ENCODE assay signal across 23 cellular contexts in genomic region chr1:235549361-235550139, GRCh38. TPM values are rescaled to one million over a fixed set of nuclear protein-coding genes. Genes with fewer than 3 reads are reported as not detected.
DNase-seq lines count a peak whose midpoint lies in the region; ATAC-seq, FAIRE-seq and TF ChIP-seq lines count a peak whose summit lies in the region.
"Had no signal": no experiment of that assay in that cellular context is flagged by ENCODE, and none has a peak within 500 bp of the region (broad histone marks: within the 10 kb centered on the region; RNA-seq: fewer than 3 reads in every experiment).

No MANE protein-coding gene starts in this region.

- DNase-seq in BE2C (no peak), SK-N-DZ (ENCODE audit: low spot score) (peak; percentile 52), osteoblast (ENCODE audit: insufficient read length, low spot score, missing footprints) (peak; percentile 41), RCC 7860 (ENCODE audit: low spot score) (no peak), NCI-H1436 (lab: John Stamatoyannopoulos, UW) (no peak)
- DNase-seq in stimulated activated naive CD4-positive, alpha-beta T cell treated with Interleukin-2 at 50 U/mL for 16 hours (lab: John Stamatoyannopoulos, UW), result no peak
- DNase-seq: Calu3; CD4-positive, alpha-beta T cell; CD8-positive, alpha-beta memory T cell; COR-L47; DMS53; DMS79 treated with DMSO at 0.1 percent for 48 hours; GF-D8; H9 had no signal

- H3K36me3 ChIP-seq in BE2C, result no peaks in the 10 kb centered on the region
- H3K36me3 ChIP-seq in osteoblast (ENCODE audit: insufficient read depth, low read length), result no peaks in the 10 kb centered on the region
- H3K36me3 ChIP-seq: BLaER1 treated with 17β-estradiol and CSF1 and Interleukin-3, amounts not matched to agents 10 nM and 100 nM had no signal

- no peak overlapping the region for H2AFZ ChIP-seq in osteoblast (ENCODE audit: low read length)
- H2AFZ ChIP-seq: GM23338 had no signal

- no peaks in the 10 kb centered on the region for H4K20me1 ChIP-seq in osteoblast (ENCODE audit: insufficient read depth, low read length)
- H4K20me1 ChIP-seq: BLaER1 treated with 17β-estradiol and CSF1 and Interleukin-3, amounts not matched to agents 10 nM and 100 nM had no signal

- FAIRE-seq in RCC 7860 (lab: Jason Lieb, UNC), result no peak
- FAIRE-seq: A204.1, GM12891, GM18507 had no signal

- H3K4me3 ChIP-seq in BE2C (ENCODE audit: low read depth, low read length), result peak overlapping the region; percentile 11; the same call in 1 of the 2 replicates
- H3K4me3 ChIP-seq in osteoblast (ENCODE audit: insufficient read depth, low read length), result no peak overlapping the region
- H3K4me3 ChIP-seq: BLaER1 treated with 17β-estradiol and CSF1 and Interleukin-3, amounts not matched to agents 10 nM and 100 nM; GM23338 had no signal

- no peak overlapping the region for H3K4me2 ChIP-seq in osteoblast (ENCODE audit: insufficient read depth, low read length)
- H3K4me2 ChIP-seq: BLaER1 treated with 17β-estradiol and CSF1 and Interleukin-3, amounts not matched to agents 10 nM and 100 nM; GM23338 had no signal

- no peak for TF ChIP-seq CTCF in BE2C (IDR thresholded peaks at IDR 0.05; ENCODE audit: low read depth, low read length)
- no peak for TF ChIP-seq CTCF in VCaP (conservative IDR thresholded peaks at IDR 0.05)
- TF ChIP-seq CTCF in osteoblast (IDR thresholded peaks at IDR 0.05; ENCODE audit: extremely low read depth, low read depth, low read length), result no peak

- H3K27me3 ChIP-seq in BE2C (no peaks in the 10 kb centered on the region), osteoblast (ENCODE audit: insufficient read depth, low read length) (no peaks in the 10 kb centered on the region)
- H3K27me3 ChIP-seq: BLaER1 treated with 17β-estradiol and CSF1 and Interleukin-3, amounts not matched to agents 10 nM and 100 nM had no signal

- no peaks in the 10 kb centered on the region for H3K79me2 ChIP-seq in osteoblast (ENCODE audit: insufficient read depth, low read length)

- ATAC-seq in HG02970 (IDR thresholded peaks at IDR 0.05; ENCODE audit: low FRiP score, unreplicated experiment), result no peak
- ATAC-seq: GM23338, HCT116 had no signal

- H3K9me3 ChIP-seq in BE2C (no peaks in the 10 kb centered on the region), osteoblast (ENCODE audit: low read depth, low read length) (no peaks in the 10 kb centered on the region)
- H3K9me3 ChIP-seq: BLaER1 treated with 17β-estradiol and CSF1 and Interleukin-3, amounts not matched to agents 10 nM and 100 nM had no signal

- peak overlapping the region; percentile 63 for H3K27ac ChIP-seq in VCaP
- no peak overlapping the region for H3K27ac ChIP-seq in osteoblast (ENCODE audit: low read depth, low read length)
- H3K27ac ChIP-seq: 22Rv1; BLaER1 treated with 17β-estradiol and CSF1 and Interleukin-3, amounts not matched to agents 10 nM and 100 nM had no signal

- H3K4me1 ChIP-seq in BE2C, result peaks cover 33% of the 10 kb centered on the region
- no peaks in the 10 kb centered on the region for H3K4me1 ChIP-seq in osteoblast (ENCODE audit: insufficient read depth, low read length)
- H3K4me1 ChIP-seq: BLaER1 treated with 17β-estradiol and CSF1 and Interleukin-3, amounts not matched to agents 10 nM and 100 nM had no signal

RNA-seq across cellular contexts. Expression of gene B3GALNT2, which starts 45.3 kb away (rescaled TPM):
- polyA plus RNA-seq in BE2C (2012; ENCODE audit: insufficient read depth, insufficient read length, low read depth), result 11.5 TPM
- 24.4 and 26.5 TPM in 2 replicates for polyA plus RNA-seq in SK-N-DZ (2014; cell fraction: cytosol; rRNA removed)
- polyA plus RNA-seq in SK-N-DZ (2014; cell fraction: nucleus; rRNA removed), result 17.7 and 32.4 TPM in 2 replicates
- 28.9 and 34.7 TPM in 2 replicates for total RNA-seq in osteoblast

Comparison
In these comparisons a context has a peak if more than half of its experiments do, and no peak if none do; other contexts are left out.
1. DNase-seq: peak in SK-N-DZ (single experiment) and osteoblast (single experiment); none in BE2C (single experiment), stimulated activated naive CD4-positive, alpha-beta T cell treated with Interleukin-2 at 50 U/mL for 16 hours (single experiment), RCC 7860 (single experiment) and NCI-H1436 (single experiment).